ENCODE assay signal across 11 cellular contexts in genomic region chr19:13541554-13541953, GRCh38.
"Had no signal": no experiment of that assay in that cellular context is flagged by ENCODE, and none has a peak within 500 bp of the region (broad histone marks: within the 10 kb centered on the region; RNA-seq: fewer than 3 reads in every experiment).

No MANE protein-coding gene starts in this region.

- H3K27ac ChIP-seq: GM23248 had no signal

- H2AFZ ChIP-seq: GM23248, GM23338 had no signal

- H3K4me1 ChIP-seq: HAP-1 had no signal

- H3K9me3 ChIP-seq: HAP-1 had no signal

- H3K9ac ChIP-seq: GM23248 had no signal

- FAIRE-seq: H1, H54 had no signal

- DNase-seq: GM23248, GOT3, H7, H9, HCEC 1CT, HFFc6 had no signal

- H3K36me3 ChIP-seq: HAP-1 had no signal

- ATAC-seq: GM23338, HCT116 had no signal

- H3K4me3 ChIP-seq: GM23248, GM23338, HAP-1 had no signal

- H3K4me2 ChIP-seq: GM23338 had no signal
